In genomic region chr7:150367677-150368097, GRCh38 we compare ENCODE assay signal across 8 cellular contexts. TPM values are rescaled to one million over a fixed set of nuclear protein-coding genes. Genes with fewer than 3 reads are reported as not detected.
DNase-seq lines count a peak whose midpoint lies in the region; ATAC-seq and TF ChIP-seq lines count a peak whose summit lies in the region.

No MANE protein-coding gene starts in this region.

- peak overlapping the region; percentile 79 to 99 (median 88) for H3K4me3 ChIP-seq in BLaER1 treated with 17β-estradiol and CSF1 and Interleukin-3, amounts not matched to agents 10 nM and 100 nM
- H3K4me3 ChIP-seq in HFF-Myc (replicated peaks; ENCODE audit: low read depth, low read length) (peak overlapping the region; percentile 81), tibial nerve (peak overlapping the region; percentile 68 to 99 (median 84))

- H3K9me3 ChIP-seq in BLaER1 treated with 17β-estradiol and CSF1 and Interleukin-3, amounts not matched to agents 10 nM and 100 nM (replicated peaks in 1 of 11), result no peaks in the 10 kb centered on the region
- no peaks in the 10 kb centered on the region for H3K9me3 ChIP-seq in tibial nerve

- TF ChIP-seq POLR2A in tibial nerve (IDR thresholded peaks at IDR 0.05), result no peak

- H3K4me1 Mint-ChIP-seq in activated naive CD8-positive, alpha-beta T cell treated with anti-CD3 and anti-CD28 coated beads, Interleukin-2, amount 50 U/mL, for 24 hours, result peaks cover 48% of the 10 kb centered on the region

- no peaks in the 10 kb centered on the region for H3K9me3 Mint-ChIP-seq in activated naive CD8-positive, alpha-beta T cell treated with anti-CD3 and anti-CD28 coated beads, Interleukin-2, amount 50 U/mL, for 24 hours

- H3K27me3 Mint-ChIP-seq in activated naive CD8-positive, alpha-beta T cell treated with anti-CD3 and anti-CD28 coated beads, Interleukin-2, amount 50 U/mL, for 24 hours, result no peaks in the 10 kb centered on the region

- 40 to 50% methylated on average over 8 of the region's 8 CpGs for WGBS in tibial nerve, 2 donors

- H3K4me2 ChIP-seq in BLaER1 treated with 17β-estradiol and CSF1 and Interleukin-3, amounts not matched to agents 10 nM and 100 nM, result peak overlapping the region; percentile 90 to 100 (median 98)

- peaks cover 17 to 31% (median 25%) of the 10 kb centered on the region in 11 experiments for H3K36me3 ChIP-seq in BLaER1 treated with 17β-estradiol and CSF1 and Interleukin-3, amounts not matched to agents 10 nM and 100 nM
- H3K36me3 ChIP-seq in tibial nerve, result peaks cover 0 to 29% (median 0%) of the 10 kb centered on the region in 3 donors

- TF ChIP-seq EP300 in tibial nerve (IDR thresholded peaks at IDR 0.05), result no peak

- H3K36me3 Mint-ChIP-seq in activated naive CD8-positive, alpha-beta T cell treated with anti-CD3 and anti-CD28 coated beads, Interleukin-2, amount 50 U/mL, for 24 hours (ENCODE audit: low read depth), result peaks cover 7% of the 10 kb centered on the region

- H3K27me3 ChIP-seq in BLaER1 treated with 17β-estradiol and CSF1 and Interleukin-3, amounts not matched to agents 10 nM and 100 nM, result no peaks in the 10 kb centered on the region
- no peaks in the 10 kb centered on the region for H3K27me3 ChIP-seq in tibial nerve

- peak overlapping the region; percentile 92 to 97 (median 95) for H3K9ac ChIP-seq in BLaER1 treated with 17β-estradiol and CSF1 and Interleukin-3, amounts not matched to agents 10 nM and 100 nM

- ATAC-seq in activated naive CD8-positive, alpha-beta T cell treated with anti-CD3 and anti-CD28 coated beads, Interleukin-2, amount 50 U/mL, for 24 hours, result peak; percentile 34
- ATAC-seq in left lobe of liver, result peak; percentile 72
- ATAC-seq in sciatic nerve, result no peak

- H3K4me1 ChIP-seq in BLaER1 treated with 17β-estradiol and CSF1 and Interleukin-3, amounts not matched to agents 10 nM and 100 nM, result peaks cover 59 to 86% (median 73%) of the 10 kb centered on the region in 10 experiments
- H3K4me1 ChIP-seq in tibial nerve, result peaks cover 0 to 43% (median 26%) of the 10 kb centered on the region in 4 donors

- TF ChIP-seq CTCF in HFF-Myc (IDR thresholded peaks at IDR 0.05; ENCODE audit: low read depth, low read length, missing control alignments), result no peak
- no peak for TF ChIP-seq CTCF in tibial nerve (IDR thresholded peaks at IDR 0.05)

- H4K20me1 ChIP-seq in BLaER1 treated with 17β-estradiol and CSF1 and Interleukin-3, amounts not matched to agents 10 nM and 100 nM, result peaks cover 28 to 36% (median 32%) of the 10 kb centered on the region in 11 experiments; a peak in 20 of 22 replicates

- no peak for DNase-seq in HFF-Myc (ENCODE audit: extremely low read depth, low read depth)
- no peak for DNase-seq in activated naive CD8-positive, alpha-beta T cell treated with anti-CD3 and anti-CD28 coated beads, Interleukin-2, amount 50 U/mL, for 24 hours
- no peak for DNase-seq in left lobe of liver (ENCODE audit: low spot score)
- no peak for DNase-seq in tibial nerve (ENCODE audit: low spot score in 2 of 2)
- DNase-seq in mesenteric fat pad (ENCODE audit: low spot score), result no peak
- DNase-seq in NCI-H446 (lab: John Stamatoyannopoulos, UW), result no peak
- no peak for DNase-seq in sciatic nerve (ENCODE audit: low spot score)

- intact Hi-C loops in sciatic nerve (cut with DNase I), result no loop called here

- H3K27ac ChIP-seq in BLaER1 treated with 17β-estradiol and CSF1 and Interleukin-3, amounts not matched to agents 10 nM and 100 nM, result peak overlapping the region; percentile 90 to 100 (median 99)
- H3K27ac ChIP-seq in tibial nerve, result peak overlapping the region; percentile 88 to 99 (median 98)

- peak overlapping the region; percentile 96 for H3K27ac Mint-ChIP-seq in activated naive CD8-positive, alpha-beta T cell treated with anti-CD3 and anti-CD28 coated beads, Interleukin-2, amount 50 U/mL, for 24 hours

- H3K4me3 Mint-ChIP-seq in activated naive CD8-positive, alpha-beta T cell treated with anti-CD3 and anti-CD28 coated beads, Interleukin-2, amount 50 U/mL, for 24 hours, result peak overlapping the region; percentile 89

RNA-seq across cellular contexts. Expression of gene REPIN1, which starts 0.9 kb away (rescaled TPM):
- total RNA-seq in left lobe of liver (93.5 TPM), tibial nerve (10 to 100 TPM; 65.8 to 70.2 (median 68.3) TPM), mesenteric fat pad (82.1 TPM), sciatic nerve (54.0 TPM)

RNA-seq across cellular contexts. Expression of gene ZNF775, which starts 11.4 kb away (rescaled TPM):
- total RNA-seq in left lobe of liver, result 0.88 TPM
- 10 to 100 TPM in 2 of 4 donors, 1 to 10 TPM in 2; 5.9 to 14.3 (median 11.6) TPM for total RNA-seq in tibial nerve
- 1.6 TPM for total RNA-seq in mesenteric fat pad
- 11.1 TPM for total RNA-seq in sciatic nerve

RNA-seq across cellular contexts. Expression of gene RARRES2, which starts 26.3 kb away (rescaled TPM):
- total RNA-seq in left lobe of liver (852 TPM), tibial nerve (100 to 1,000 TPM; 172 to 382 (median 375) TPM), mesenteric fat pad (210 TPM), sciatic nerve (261 TPM)

RNA-seq across cellular contexts. Expression of gene ACTR3C, which starts 44.3 kb away (rescaled TPM):
- total RNA-seq in left lobe of liver (27.6 TPM), tibial nerve (1 to 10 TPM in 1 of 4 donors, under 1 TPM in 3; 0.44 to 2.3 (median 0.94) TPM), mesenteric fat pad (2.6 TPM), sciatic nerve (3.3 TPM)

RNA-seq across cellular contexts. Expression of gene LRRC61, which starts 44.5 kb away (rescaled TPM):
- 14.0 TPM for total RNA-seq in left lobe of liver
- total RNA-seq in tibial nerve, result 10 to 100 TPM in 1 of 4 donors, 1 to 10 TPM in 3; 7.9 to 19.3 (median 9.6) TPM
- 3.9 TPM for total RNA-seq in mesenteric fat pad
- total RNA-seq in sciatic nerve, result 5.8 TPM
